ENCODE assay signal across 16 cellular contexts in genomic region chrX:119359618-119360382, GRCh38.
"Had no signal": no experiment of that assay in that cellular context is flagged by ENCODE, and none has a peak within 500 bp of the region (broad histone marks: within the 10 kb centered on the region; RNA-seq: fewer than 3 reads in every experiment).

No MANE protein-coding gene starts in this region.

- H3K27me3 ChIP-seq: hepatocyte, tibial artery, upper lobe of left lung, uterus had no signal

- H3K36me3 ChIP-seq: tibial artery, upper lobe of left lung, uterus had no signal

- H3K4me2 ChIP-seq: hepatocyte, smooth muscle cell had no signal

- H3K4me3 ChIP-seq: hepatocyte, smooth muscle cell, tibial artery, upper lobe of left lung, uterus had no signal

- DNase-seq: effector memory CD4-positive, alpha-beta T cell; foreskin melanocyte; head of caudate nucleus; kidney; left cardiac atrium; naive thymus-derived CD4-positive, alpha-beta T cell; nephron progenitor cell; stimulated activated CD4-positive, alpha-beta T cell treated with anti-CD3 and anti-CD28 coated beads, Interleukin-2, amount 100 ng/mL, for 48 hours; stimulated activated naive CD4-positive, alpha-beta T cell treated with Interleukin-2 at 50 U/mL for 16 hours; tibial artery; upper lobe of left lung; uterus had no signal

- ATAC-seq: esophagus mucosa; naive thymus-derived CD4-positive, alpha-beta T cell had no signal

- H3K79me2 ChIP-seq: hepatocyte had no signal

- H3K9me3 ChIP-seq: tibial artery, upper lobe of left lung, uterus had no signal

- H3K27ac ChIP-seq: hepatocyte, tibial artery, upper lobe of left lung, uterus had no signal

- FAIRE-seq: endometrium, kidney had no signal

- H3K4me1 ChIP-seq: tibial artery, upper lobe of left lung, uterus had no signal

- H2AFZ ChIP-seq: hepatocyte had no signal
